8 cellular contexts compared by ENCODE assay signal in genomic region chr12:13044002-13044858, GRCh38. TPM values are rescaled to one million over a fixed set of nuclear protein-coding genes. Genes with fewer than 3 reads are reported as not detected.
DNase-seq lines count a peak whose midpoint lies in the region; ATAC-seq and TF ChIP-seq lines count a peak whose summit lies in the region.

Gene FAM234B, plus strand, starts transcription at chr12:13044381. Its CDS starts 23 bp downstream, at chr12:13044404.

- no peaks in the 10 kb centered on the region for H3K9me2 ChIP-seq in OCI-LY7 (ENCODE audit: insufficient read depth, low read length)

- no peaks in the 10 kb centered on the region for H3K9me3 ChIP-seq in CD8-positive, alpha-beta memory T cell (ENCODE audit: low read length)
- H3K9me3 ChIP-seq in OCI-LY7 (ENCODE audit: low read length), result no peaks in the 10 kb centered on the region

- peak within 1 kb of the TSS; percentile 72 for H3K4me3 ChIP-seq in CD8-positive, alpha-beta memory T cell (ENCODE audit: low read length)
- H3K4me3 ChIP-seq in OCI-LY7 (ENCODE audit: low read depth, low read length, poor library complexity, severe bottlenecking) (peak within 1 kb of the TSS; percentile 93), fibroblast of mammary gland (ENCODE audit: control insufficient read depth, low read depth, low read length) (peak within 1 kb of the TSS; percentile 86)

- H3K36me3 ChIP-seq in CD8-positive, alpha-beta memory T cell (ENCODE audit: insufficient read depth, low read length), result no peaks in the 10 kb centered on the region
- H3K36me3 ChIP-seq in OCI-LY7 (ENCODE audit: insufficient read depth, low read length), result no peaks in the 10 kb centered on the region

- TF ChIP-seq CTCF in OCI-LY7 (conservative IDR thresholded peaks at IDR 0.05; ENCODE audit: low read length) (peak; percentile 39; the same call in 1 of the 2 replicates), fibroblast of mammary gland (conservative IDR thresholded peaks at IDR 0.05; ENCODE audit: control insufficient read depth, insufficient read depth, low read depth, low read length) (no peak)

- peak within 1 kb of the TSS; percentile 84 for H3K4me2 ChIP-seq in OCI-LY7 (ENCODE audit: low read length)

- H3K4me1 ChIP-seq in CD8-positive, alpha-beta memory T cell (ENCODE audit: insufficient read depth, low read length), result peaks cover 5% of the 10 kb centered on the region
- H3K4me1 ChIP-seq in OCI-LY7 (ENCODE audit: insufficient read depth, low read length, poor library complexity, severe bottlenecking), result peaks cover 13% of the 10 kb centered on the region

- peaks cover 7 to 8% of the 10 kb centered on the region in 2 donors for H3K27me3 Mint-ChIP-seq in CD8-positive, alpha-beta memory T cell
- H3K27me3 Mint-ChIP-seq in activated T-helper 1 cell treated with anti-CD3 and anti-CD28 coated beads, Interleukin-12 subunit alpha, Interleukin-12 subunit beta, Interleukin-2, Interleukin-4 antibody, amounts not matched to agents 30 ng/mL and 10 ng/mL and 1 ng/mL, durations not matched to agents 14 hours and 24 hours and 36 hours (ENCODE audit: insufficient read depth), result peaks cover 19% of the 10 kb centered on the region
- peaks cover 0 to 7% (median 0%) of the 10 kb centered on the region in 5 donors for H3K27me3 Mint-ChIP-seq in naive thymus-derived CD8-positive, alpha-beta T cell
- no peaks in the 10 kb centered on the region for H3K27me3 Mint-ChIP-seq in stimulated activated memory B cell treated with anti-CD40 and anti-IgM and Interleukin-4, amounts not matched to agents 10 μg/mL and 1 μg/mL and 100 μg/mL, for 72 hours

- H3K27ac ChIP-seq in CD8-positive, alpha-beta memory T cell (ENCODE audit: low read depth, low read length), result peak within 1 kb of the TSS; percentile 34
- no peak within 1 kb of the TSS for H3K27ac ChIP-seq in OCI-LY7 (ENCODE audit: low read depth, low read length, poor library complexity, severe bottlenecking)

- H4K20me1 ChIP-seq in OCI-LY7 (ENCODE audit: insufficient read depth, low read length), result no peaks in the 10 kb centered on the region

- peak within 1 kb of the TSS; percentile 97 for H2AFZ ChIP-seq in OCI-LY7 (ENCODE audit: low read length)

- H3K79me2 ChIP-seq in OCI-LY7 (ENCODE audit: insufficient read depth, low read depth, low read length), result no peaks in the 10 kb centered on the region

- peaks cover 7 to 16% (median 15%) of the 10 kb centered on the region in 3 donors for H3K4me1 Mint-ChIP-seq in CD8-positive, alpha-beta memory T cell
- peaks cover 4% of the 10 kb centered on the region for H3K4me1 Mint-ChIP-seq in activated T-helper 1 cell treated with anti-CD3 and anti-CD28 coated beads, Interleukin-12 subunit alpha, Interleukin-12 subunit beta, Interleukin-2, Interleukin-4 antibody, amounts not matched to agents 30 ng/mL and 10 ng/mL and 1 ng/mL, durations not matched to agents 14 hours and 24 hours and 36 hours (ENCODE audit: low read depth)
- peaks cover 2 to 23% (median 17%) of the 10 kb centered on the region in 4 donors for H3K4me1 Mint-ChIP-seq in naive thymus-derived CD8-positive, alpha-beta T cell
- H3K4me1 Mint-ChIP-seq in stimulated activated memory B cell treated with anti-CD40 and anti-IgM and Interleukin-4, amounts not matched to agents 10 μg/mL and 1 μg/mL and 100 μg/mL, for 72 hours, result peaks cover 46% of the 10 kb centered on the region

- no peaks in the 10 kb centered on the region for H3K27me3 ChIP-seq in CD8-positive, alpha-beta memory T cell (ENCODE audit: insufficient read depth, low read length, poor library complexity, severe bottlenecking)

- peak within 1 kb of the TSS; percentile 86 to 91 (median 87) for H3K4me3 Mint-ChIP-seq in CD8-positive, alpha-beta memory T cell
- peak within 1 kb of the TSS; percentile 83 for H3K4me3 Mint-ChIP-seq in activated T-helper 1 cell treated with anti-CD3 and anti-CD28 coated beads, Interleukin-12 subunit alpha, Interleukin-12 subunit beta, Interleukin-2, Interleukin-4 antibody, amounts not matched to agents 30 ng/mL and 10 ng/mL and 1 ng/mL, durations not matched to agents 14 hours and 24 hours and 36 hours
- H3K4me3 Mint-ChIP-seq in naive thymus-derived CD8-positive, alpha-beta T cell, result peak within 1 kb of the TSS; percentile 82 to 93 (median 88)
- peak within 1 kb of the TSS; percentile 92 for H3K4me3 Mint-ChIP-seq in stimulated activated memory B cell treated with anti-CD40 and anti-IgM and Interleukin-4, amounts not matched to agents 10 μg/mL and 1 μg/mL and 100 μg/mL, for 72 hours

- DNase-seq in CD8-positive, alpha-beta memory T cell, result peak; percentile 48 to 80 (median 55)
- peak; percentile 71 for DNase-seq in OCI-LY7 (ENCODE audit: low spot score)
- peak; percentile 62 for DNase-seq in activated T-helper 1 cell treated with anti-CD3 and anti-CD28 coated beads, Interleukin-12 subunit alpha, Interleukin-12 subunit beta, Interleukin-2, Interleukin-4 antibody, amounts not matched to agents 30 ng/mL and 10 ng/mL and 1 ng/mL, durations not matched to agents 14 hours and 24 hours and 36 hours (ENCODE audit: low spot score)
- DNase-seq in fibroblast of mammary gland (ENCODE audit: low read depth), result peak; percentile 88
- DNase-seq in naive thymus-derived CD8-positive, alpha-beta T cell, result peak; percentile 52 to 86 (median 67)

- ATAC-seq in GM19397 (IDR thresholded peaks at IDR 0.05; ENCODE audit: unreplicated experiment), result peak; percentile 95
- peak; percentile 80 for ATAC-seq in HG03571 (IDR thresholded peaks at IDR 0.05; ENCODE audit: unreplicated experiment)
- ATAC-seq in naive thymus-derived CD8-positive, alpha-beta T cell, result peak; percentile 97 to 99
- ATAC-seq in stimulated activated memory B cell treated with anti-CD40 and anti-IgM and Interleukin-4, amounts not matched to agents 10 μg/mL and 1 μg/mL and 100 μg/mL, for 72 hours, result peak; percentile 94

- CTCF ChIA-PET in CD8-positive, alpha-beta memory T cell (lab: Charles Lee), result interaction anchor here (0.6 to 1.8 kb wide), 7 partner anchors 10 to 212 kb away, joined by 3 to 6 read pairs (median 4); no protein-coding TSS in a partner anchor
- CTCF ChIA-PET in OCI-LY7 (lab: Charles Lee; ENCODE audit: unreplicated experiment), result no interaction called here

- intact Hi-C loops in OCI-LY7 (cut with micrococcal nuclease; ENCODE audit: unreplicated experiment), result no loop called here
- intact Hi-C loops in activated T-helper 1 cell treated with anti-CD3 and anti-CD28 coated beads, Interleukin-12 subunit alpha, Interleukin-12 subunit beta, Interleukin-2, Interleukin-4 antibody, amounts not matched to agents 30 ng/mL and 10 ng/mL and 1 ng/mL, durations not matched to agents 14 hours and 24 hours and 36 hours (cut with micrococcal nuclease), result loop anchor here (1.0 to 5.0 kb wide), 4 partner anchors 44 to 257 kb away; partner anchors contain the start of genes APOLD1 and HEBP1

- BruUV-seq in OCI-LY7 (replicated peaks; lab: Mats Ljungman, UMichigan), result no TSS peak

- peak within 1 kb of the TSS in 6 of 8 donors; percentile 54 to 91 (median 74) for H3K27ac Mint-ChIP-seq in CD8-positive, alpha-beta memory T cell
- H3K27ac Mint-ChIP-seq in activated T-helper 1 cell treated with anti-CD3 and anti-CD28 coated beads, Interleukin-12 subunit alpha, Interleukin-12 subunit beta, Interleukin-2, Interleukin-4 antibody, amounts not matched to agents 30 ng/mL and 10 ng/mL and 1 ng/mL, durations not matched to agents 14 hours and 24 hours and 36 hours, result peak within 1 kb of the TSS; percentile 66
- peak within 1 kb of the TSS; percentile 56 to 89 (median 72) for H3K27ac Mint-ChIP-seq in naive thymus-derived CD8-positive, alpha-beta T cell
- H3K27ac Mint-ChIP-seq in stimulated activated memory B cell treated with anti-CD40 and anti-IgM and Interleukin-4, amounts not matched to agents 10 μg/mL and 1 μg/mL and 100 μg/mL, for 72 hours, result peak within 1 kb of the TSS; percentile 79

- no peaks in the 10 kb centered on the region for H3K9me3 Mint-ChIP-seq in CD8-positive, alpha-beta memory T cell
- no peaks in the 10 kb centered on the region for H3K9me3 Mint-ChIP-seq in activated T-helper 1 cell treated with anti-CD3 and anti-CD28 coated beads, Interleukin-12 subunit alpha, Interleukin-12 subunit beta, Interleukin-2, Interleukin-4 antibody, amounts not matched to agents 30 ng/mL and 10 ng/mL and 1 ng/mL, durations not matched to agents 14 hours and 24 hours and 36 hours
- H3K9me3 Mint-ChIP-seq in naive thymus-derived CD8-positive, alpha-beta T cell, result no peaks in the 10 kb centered on the region
- no peaks in the 10 kb centered on the region for H3K9me3 Mint-ChIP-seq in stimulated activated memory B cell treated with anti-CD40 and anti-IgM and Interleukin-4, amounts not matched to agents 10 μg/mL and 1 μg/mL and 100 μg/mL, for 72 hours

- POLR2A ChIA-PET in CD8-positive, alpha-beta memory T cell (lab: Charles Lee), result interaction anchor here (0.5 to 1.0 kb wide), 2 partner anchors 43 to 347 kb away, joined by 3 to 6 read pairs; no protein-coding TSS in a partner anchor
- POLR2A ChIA-PET in OCI-LY7 (lab: Charles Lee), result interaction anchor here (0.6 to 1.2 kb wide), 5 partner anchors 9 to 1067 kb away, joined by 3 to 5 read pairs (median 4); no protein-coding TSS in a partner anchor
- POLR2A ChIA-PET in naive thymus-derived CD8-positive, alpha-beta T cell (lab: Charles Lee), result interaction anchor here (0.9 kb wide), 1 partner anchor 43 kb away, joined by 3 read pairs; no protein-coding TSS in a partner anchor

- H3K36me3 Mint-ChIP-seq in CD8-positive, alpha-beta memory T cell, result peaks cover 0 to 1% (median 0%) of the 10 kb centered on the region in 3 donors
- H3K36me3 Mint-ChIP-seq in activated T-helper 1 cell treated with anti-CD3 and anti-CD28 coated beads, Interleukin-12 subunit alpha, Interleukin-12 subunit beta, Interleukin-2, Interleukin-4 antibody, amounts not matched to agents 30 ng/mL and 10 ng/mL and 1 ng/mL, durations not matched to agents 14 hours and 24 hours and 36 hours (ENCODE audit: low read depth), result no peaks in the 10 kb centered on the region
- no peaks in the 10 kb centered on the region for H3K36me3 Mint-ChIP-seq in naive thymus-derived CD8-positive, alpha-beta T cell
- no peaks in the 10 kb centered on the region for H3K36me3 Mint-ChIP-seq in stimulated activated memory B cell treated with anti-CD40 and anti-IgM and Interleukin-4, amounts not matched to agents 10 μg/mL and 1 μg/mL and 100 μg/mL, for 72 hours

RNA-seq across cellular contexts. Expression of gene FAM234B, which starts in this region (rescaled TPM):
- total RNA-seq in CD8-positive, alpha-beta memory T cell, result 1 to 10 TPM; 5.2 to 6.5 TPM
- 2.9 TPM for polyA plus RNA-seq in CD8-positive, alpha-beta memory T cell
- total RNA-seq in OCI-LY7 (2014; rRNA removed; shearing (Covaris generic)), result 7.0 and 7.5 TPM in 2 replicates
- total RNA-seq in OCI-LY7 (2022), result 4.7 and 5.6 TPM in 2 replicates
- total RNA-seq in activated T-helper 1 cell treated with anti-CD3 and anti-CD28 coated beads, Interleukin-12 subunit alpha, Interleukin-12 subunit beta, Interleukin-2, Interleukin-4 antibody, amounts not matched to agents 30 ng/mL and 10 ng/mL and 1 ng/mL, durations not matched to agents 14 hours and 24 hours and 36 hours, result 6.0 and 6.6 TPM in 2 replicates
- total RNA-seq in naive thymus-derived CD8-positive, alpha-beta T cell, result 1 to 10 TPM; 4.8 to 5.0 TPM
- 1 to 10 TPM; 2.5 to 4.3 (median 2.7) TPM for polyA plus RNA-seq in naive thymus-derived CD8-positive, alpha-beta T cell
